ENCODE assay signal across 18 cellular contexts in genomic region chr10:24344695-24345473, GRCh38.
DNase-seq lines count a peak whose midpoint lies in the region; FAIRE-seq and TF ChIP-seq lines count a peak whose summit lies in the region.
"Had no signal": no experiment of that assay in that cellular context is flagged by ENCODE, and none has a peak within 500 bp of the region (broad histone marks: within the 10 kb centered on the region; RNA-seq: fewer than 3 reads in every experiment).

No MANE protein-coding gene starts in this region.

- H3K36me3 ChIP-seq in WERI-Rb-1 (no peaks in the 10 kb centered on the region), keratinocyte (ENCODE audit: control insufficient read depth in 2 of 2, extremely low read depth in 1 of 2, insufficient read depth in 2 of 2, low read length in 2 of 2) (no peaks in the 10 kb centered on the region), thyroid gland (no peaks in the 10 kb centered on the region)
- H3K36me3 ChIP-seq: spleen had no signal

- DNase-seq in NCI-H2171 treated with DMSO at 0.1 percent for 48 hours (lab: John Stamatoyannopoulos, UW) (peak; percentile 15), NCI-H2171 (lab: John Stamatoyannopoulos, UW) (no peak), WERI-Rb-1 (no peak), keratinocyte (ENCODE audit: low read depth, low spot score) (no peak), thyroid gland (no peak), NAMALWA (ENCODE audit: low spot score) (no peak), ACHN (no peak)
- no peak for DNase-seq in activated CD4-positive, alpha-beta T cell treated with anti-CD3 and anti-CD28 coated beads, Interleukin-2, amount 50 U/mL, for 1 hour
- DNase-seq: 8988T; activated CD4-positive, alpha-beta T cell treated with anti-CD3 and anti-CD28 coated beads for 1 hour; activated T-cell treated with anti-CD3 and anti-CD28 coated beads, Interleukin-2, amount 50 U/mL, for 48 hours; COR-L47; effector CD4-positive, alpha-beta T cell; NCI-H187; NK-92 treated with Interleukin-12 subunit alpha and Interleukin-12 subunit beta, amount 100 ng/mL, for 24 hours; spleen; T-cell had no signal

- peak overlapping the region; percentile 37 for H2AFZ ChIP-seq in keratinocyte (ENCODE audit: control insufficient read depth, low read length)

- no peaks in the 10 kb centered on the region for H4K20me1 ChIP-seq in keratinocyte (ENCODE audit: control insufficient read depth, extremely low read depth, insufficient read depth, low read length)

- H3K4me3 ChIP-seq in WERI-Rb-1 (ENCODE audit: low read depth, low read length), result no peak overlapping the region
- H3K4me3 ChIP-seq in keratinocyte (ENCODE audit: control insufficient read depth in 2 of 3, extremely low read depth in 1 of 3, insufficient read depth in 2 of 3, low read depth in 1 of 3, low read length in 3 of 3), result peak overlapping the region in 2 of 3 experiments; percentile 22 to 46
- H3K4me3 ChIP-seq in thyroid gland (replicated peaks in 1 of 3), result no peak overlapping the region
- H3K4me3 ChIP-seq: spleen had no signal

- in situ Hi-C loops in ACHN (cut with HindIII; ENCODE audit: low pct_ligation_motif_present, low pct_unique_long_range_greater_than_20kb, low sequenced_read_pairs), result no loop called here

- H3K79me2 ChIP-seq in keratinocyte (ENCODE audit: control insufficient read depth, insufficient read depth, low read length), result peaks cover 8% of the 10 kb centered on the region

- no peaks in the 10 kb centered on the region for H3K27me3 ChIP-seq in WERI-Rb-1 (ENCODE audit: insufficient read depth, low read depth, severe bottlenecking)
- no peaks in the 10 kb centered on the region for H3K27me3 ChIP-seq in keratinocyte (ENCODE audit: control insufficient read depth, extremely low read depth, insufficient read depth, low read length)
- H3K27me3 ChIP-seq in thyroid gland, result no peaks in the 10 kb centered on the region
- H3K27me3 ChIP-seq: spleen had no signal

- H3K4me2 ChIP-seq in keratinocyte (ENCODE audit: control insufficient read depth, extremely low read depth, insufficient read depth, low read depth, low read length), result peak overlapping the region; percentile 95

- TF ChIP-seq CTCF in WERI-Rb-1 (IDR thresholded peaks at IDR 0.05; ENCODE audit: low read depth, low read length) (no peak), keratinocyte (optimal IDR thresholded peaks at IDR 0.05 in 1 of 3, IDR thresholded peaks at IDR 0.05 in 1 of 3, conservative IDR thresholded peaks at IDR 0.05 in 1 of 3; ENCODE audit: extremely low read depth in 1 of 3, insufficient read depth in 2 of 3, low read length in 3 of 3) (no peak), thyroid gland (IDR thresholded peaks at IDR 0.05) (no peak)

- H3K27ac ChIP-seq in WERI-Rb-1 (peak overlapping the region; percentile 6; the same call in 1 of the 2 replicates), keratinocyte (ENCODE audit: control insufficient read depth, insufficient read depth, low read length) (peak overlapping the region; percentile 86), thyroid gland (peak overlapping the region in 2 of 3 donors; percentile 8 to 20)
- H3K27ac ChIP-seq: spleen had no signal

- intact Hi-C loops in thyroid gland (cut with DNase I), result no loop called here

- dilution Hi-C loops in keratinocyte (cut with MboI; ENCODE audit: extremely low pct_ligation_motif_present, low sequenced_read_pairs), result no loop called here

- no peaks in the 10 kb centered on the region for H3K9me3 ChIP-seq in WERI-Rb-1 (ENCODE audit: severe bottlenecking)
- no peaks in the 10 kb centered on the region for H3K9me3 ChIP-seq in keratinocyte (ENCODE audit: control insufficient read depth, low read depth, low read length)
- H3K9me3 ChIP-seq in thyroid gland, result no peaks in the 10 kb centered on the region
- H3K9me3 ChIP-seq: spleen had no signal

- 89 to 90% methylated on average over 7 of the region's 7 CpGs for WGBS in thyroid gland, 2 donors

- H3K9me1 ChIP-seq in keratinocyte (ENCODE audit: control insufficient read depth, extremely low read depth, insufficient read depth, low read length), result no peaks in the 10 kb centered on the region

- no peak overlapping the region for H3K9ac ChIP-seq in keratinocyte (ENCODE audit: control insufficient read depth, extremely low read depth, insufficient read depth, low read length)

- H3K4me1 ChIP-seq in keratinocyte (ENCODE audit: control insufficient read depth, extremely low read depth, insufficient read depth, low read length) (peaks cover 41% of the 10 kb centered on the region), thyroid gland (peaks cover 23 to 46% of the 10 kb centered on the region in 2 donors)
- H3K4me1 ChIP-seq: spleen had no signal

- FAIRE-seq in keratinocyte (lab: Jason Lieb, UNC), result peak; percentile 20
- FAIRE-seq: frontal cortex had no signal

- TF ChIP-seq POLR2A in thyroid gland (IDR thresholded peaks at IDR 0.05), result no peak

Comparison
In these comparisons a context has a peak if more than half of its experiments do, and no peak if none do; other contexts are left out.
1. H3K27ac ChIP-seq: peak in every context shown above with its lines; median percentile 86 in keratinocyte; 14 in thyroid gland; 6 in WERI-Rb-1.
2. H3K4me3 ChIP-seq: peak in keratinocyte (2 of 3); none in WERI-Rb-1 (single experiment) and thyroid gland (0 of 3).